8 cellular contexts compared by ENCODE assay signal in genomic region chr5:81971694-81972495, GRCh38. TPM values are rescaled to one million over a fixed set of nuclear protein-coding genes. Genes with fewer than 3 reads are reported as not detected.
DNase-seq lines count a peak whose midpoint lies in the region; TF ChIP-seq lines count a peak whose summit lies in the region.

TSS of gene ATG10 (plus strand) at chr5:81972023. CDS start at chr5:81987571, 15,548 bp downstream.

- H3K9ac ChIP-seq in H9 (ENCODE audit: extremely low read depth, insufficient read length, low read length): peak within 1 kb of the TSS; percentile 87

- no peaks in the 10 kb centered on the region for H3K4me1 ChIP-seq in H9 (ENCODE audit: insufficient read depth, low read length)
- H3K4me1 ChIP-seq in stomach: peaks cover 0 to 16% (median 14%) of the 10 kb centered on the region in 4 donors

- H2BK15ac ChIP-seq in H9 (ENCODE audit: low read depth, low read length): no peak within 1 kb of the TSS

- TF ChIP-seq CTCF in H9 (conservative IDR thresholded peaks at IDR 0.05) (no peak), fibroblast of villous mesenchyme (IDR thresholded peaks at IDR 0.05; ENCODE audit: insufficient read depth, low read depth, low read length) (no peak), neural crest cell (conservative IDR thresholded peaks at IDR 0.05) (no peak), stomach (IDR thresholded peaks at IDR 0.05) (no peak)

- TF ChIP-seq POLR2A in Raji (IDR thresholded peaks at IDR 0.05; ENCODE audit: insufficient read depth, low read depth, low read length): peak; percentile 95
- TF ChIP-seq POLR2A in stomach (IDR thresholded peaks at IDR 0.05): peak in 2 of 4 donors; percentile 38 to 61

- H3K4me3 Mint-ChIP-seq in H9 (peak within 1 kb of the TSS; percentile 72 to 83), neural crest cell (peak within 1 kb of the TSS; percentile 88)

- H3K27ac Mint-ChIP-seq in H9 (peak within 1 kb of the TSS; percentile 87 to 99 (median 94)), neural crest cell (ENCODE audit: unreplicated experiment) (peak within 1 kb of the TSS; percentile 98)

- no peak within 1 kb of the TSS for H3K23ac ChIP-seq in H9 (ENCODE audit: insufficient read length, low read depth, low read length)

- H4K20me1 ChIP-seq in H9 (ENCODE audit: control insufficient read depth, insufficient read depth, insufficient read length): no peaks in the 10 kb centered on the region

- H2BK20ac ChIP-seq in H9 (ENCODE audit: low read depth, low read length, poor library complexity, severe bottlenecking): no peak within 1 kb of the TSS

- DNase-seq in ELR (ENCODE audit: low read depth) (peak; percentile 92), H9 (peak; percentile 94), M059J (ENCODE audit: low read depth) (peak; percentile 88), activated gamma-delta T cell (lab: John Stamatoyannopoulos, UW) (peak; percentile 81), fibroblast of villous mesenchyme (ENCODE audit: low read depth) (peak; percentile 90), neural crest cell (ENCODE audit: low read depth, low spot score) (peak; percentile 88), stomach (peak; percentile 90)

- H3K14ac ChIP-seq in H9 (ENCODE audit: insufficient read depth, low read length): peak within 1 kb of the TSS; percentile 74

- no peak within 1 kb of the TSS for H4K91ac ChIP-seq in H9 (ENCODE audit: insufficient read length, low read depth, low read length)

- H3K27me3 ChIP-seq in H9 (ENCODE audit: insufficient read depth, low read length) (no peaks in the 10 kb centered on the region), stomach (no peaks in the 10 kb centered on the region)

- no CpG with 5 or more reads among the region's 79 CpGs for WGBS in H9 (ENCODE audit: extremely low coverage, insufficient read length, low lambda C conversion rate)
- WGBS in stomach, 5 donors: 0 to 1% (median 0%) methylated on average over 37 to 79 of the region's 79 CpGs

- no peaks in the 10 kb centered on the region for H3K79me2 ChIP-seq in H9 (ENCODE audit: insufficient read depth, low read length)

- intact Hi-C loops in stomach (cut with DNase I; ENCODE audit: low total_unique reads): no loop called here

- TF ChIP-seq EP300 in stomach (IDR thresholded peaks at IDR 0.05): no peak

- H3K4me3 ChIP-seq in fibroblast of villous mesenchyme (ENCODE audit: low read depth, low read length) (peak within 1 kb of the TSS; percentile 83), stomach (peak within 1 kb of the TSS; percentile 53 to 83 (median 66))

- peak within 1 kb of the TSS; percentile 88 for H3K18ac ChIP-seq in H9 (ENCODE audit: insufficient read length, low read depth, low read length)

- H3K9me3 Mint-ChIP-seq in H9 (no peaks in the 10 kb centered on the region), neural crest cell (peaks cover 3% of the 10 kb centered on the region)

- H3K79me1 ChIP-seq in H9 (ENCODE audit: insufficient read depth, low read depth, low read length, poor library complexity, severe bottlenecking): no peaks in the 10 kb centered on the region

- no peak within 1 kb of the TSS for H2BK5ac ChIP-seq in H9 (ENCODE audit: insufficient read length, low read length)

- H3K4me2 ChIP-seq in H9 (ENCODE audit: insufficient read depth, insufficient read length, low read length): peak within 1 kb of the TSS; percentile 84

- peaks cover 6% of the 10 kb centered on the region for H3K23me2 ChIP-seq in H9 (ENCODE audit: insufficient read length, low read depth, low read length, poor library complexity, severe bottlenecking)

- H2BK120ac ChIP-seq in H9 (ENCODE audit: low read depth, low read length, poor library complexity, severe bottlenecking): no peak within 1 kb of the TSS

- no peaks in the 10 kb centered on the region for H3K36me3 ChIP-seq in stomach

- H3K27me3 Mint-ChIP-seq in H9 (ENCODE audit: low read depth) (no peaks in the 10 kb centered on the region), neural crest cell (ENCODE audit: low read depth) (no peaks in the 10 kb centered on the region)

- peak within 1 kb of the TSS; percentile 82 for H3K27ac ChIP-seq in H9 (ENCODE audit: insufficient read length, low read depth, low read length)
- H3K27ac ChIP-seq in stomach: peak within 1 kb of the TSS; percentile 98 to 99 (median 98)

- H2AFZ ChIP-seq in H9 (ENCODE audit: low read length): no peak within 1 kb of the TSS

- no peaks in the 10 kb centered on the region for H3K9me3 ChIP-seq in H9 (ENCODE audit: control insufficient read depth, low read depth, low read length)
- no peaks in the 10 kb centered on the region for H3K9me3 ChIP-seq in stomach

- no peak within 1 kb of the TSS for H4K8ac ChIP-seq in H9 (replicated peaks; ENCODE audit: insufficient read length, low read depth, low read length)

- H3K36me3 Mint-ChIP-seq in H9 (ENCODE audit: insufficient read depth in 1 of 3, low read depth in 3 of 3) (peaks cover 2 to 12% (median 6%) of the 10 kb centered on the region in 3 experiments; a peak in 5 of 7 replicates), neural crest cell (ENCODE audit: low read depth) (no peaks in the 10 kb centered on the region)

- no peak within 1 kb of the TSS for H2BK12ac ChIP-seq in H9 (ENCODE audit: insufficient read length, low read depth, low read length)

- peak within 1 kb of the TSS; percentile 81 for H4K5ac ChIP-seq in H9 (ENCODE audit: insufficient read length, low read depth, low read length)

- no peak within 1 kb of the TSS for H3K4ac ChIP-seq in H9 (ENCODE audit: low read depth, low read length)

- H3K56ac ChIP-seq in H9 (ENCODE audit: insufficient read length, low read depth, low read length): no peak within 1 kb of the TSS

- H2AK5ac ChIP-seq in H9 (ENCODE audit: insufficient read length, low read length): no peak within 1 kb of the TSS

- no peak within 1 kb of the TSS for H3T11ph ChIP-seq in H9 (ENCODE audit: low read length)

- H3K4me1 Mint-ChIP-seq in H9 (peaks cover 32 to 38% of the 10 kb centered on the region in 2 experiments), neural crest cell (peaks cover 25% of the 10 kb centered on the region)

RNA-seq across cellular contexts. Expression of gene ATG10, which starts in this region (rescaled TPM):
- 7.6 and 8.7 TPM in 2 replicates for total RNA-seq in H9 (2021)
- total RNA-seq in M059J (2014; rRNA removed; shearing (Covaris generic)): 7.0 and 7.2 TPM in 2 replicates
- 5.8 and 9.1 TPM in 2 replicates for total RNA-seq in fibroblast of villous mesenchyme
- 5.9 and 10.4 TPM in 2 replicates for total RNA-seq in neural crest cell
- total RNA-seq in stomach: 10 to 100 TPM in 2 of 5 donors, 1 to 10 TPM in 2, under 1 TPM in 1; 0.58 to 16.5 (median 3.5) TPM
- polyA plus RNA-seq in stomach: 1 to 10 TPM; 2.4 to 8.6 (median 5.1) TPM

Comparison
In these comparisons a context has a peak if more than half of its experiments do, and no peak if none do; other contexts are left out.
1. Peak in every context shown above with its lines: DNase-seq, H3K4me3 ChIP-seq and H3K27ac ChIP-seq.